ENCODE assay signal across 13 cellular contexts in the genomic region with DNA sequence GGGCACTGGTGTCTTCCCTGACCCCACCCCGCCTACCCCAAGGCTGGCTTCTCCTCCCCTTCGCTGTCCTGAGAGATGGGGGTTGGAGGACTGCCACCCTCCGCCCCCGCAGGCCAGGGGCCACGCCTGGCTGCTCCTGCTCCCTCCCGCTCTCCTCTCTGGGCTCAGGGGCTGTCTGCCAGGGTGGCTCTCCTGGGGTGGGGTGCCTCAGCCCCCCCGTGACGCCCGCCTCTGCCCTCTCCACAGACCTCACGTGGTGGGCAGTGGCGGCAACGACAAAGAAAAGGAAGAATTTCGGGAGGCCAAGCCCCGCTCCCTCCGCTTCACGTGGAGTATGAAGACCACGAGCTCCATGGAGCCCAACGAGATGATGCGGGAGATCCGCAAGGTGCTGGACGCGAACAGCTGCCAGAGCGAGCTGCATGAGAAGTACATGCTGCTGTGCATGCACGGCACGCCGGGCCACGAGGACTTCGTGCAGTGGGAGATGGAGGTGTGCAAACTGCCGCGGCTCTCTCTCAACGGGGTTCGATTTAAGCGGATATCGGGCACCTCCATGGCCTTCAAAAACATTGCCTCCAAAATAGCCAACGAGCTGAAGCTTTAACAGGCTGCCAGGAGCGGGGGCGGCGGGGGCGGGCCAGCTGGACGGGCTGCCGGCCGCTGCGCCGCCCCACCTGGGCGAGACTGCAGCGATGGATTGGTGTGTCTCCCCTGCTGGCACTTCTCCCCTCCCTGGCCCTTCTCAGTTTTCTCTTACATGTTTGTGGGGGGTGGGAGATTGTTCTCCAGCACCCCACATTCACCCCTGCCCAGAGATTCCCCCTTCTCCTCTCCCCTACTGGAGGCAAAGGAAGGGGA. TPM values are rescaled to one million over a fixed set of nuclear protein-coding genes. Genes with fewer than 3 reads are reported as not detected.
DNase-seq lines count a peak whose midpoint lies in the region; ATAC-seq and TF ChIP-seq lines count a peak whose summit lies in the region.
"Had no signal": no experiment of that assay in that cellular context is flagged by ENCODE, and none has a peak within 500 bp of the region (broad histone marks: within the 10 kb centered on the region; RNA-seq: fewer than 3 reads in every experiment).

No MANE protein-coding gene starts in this region.

- H3K4me3 ChIP-seq in trophoblast cell (ENCODE audit: low read depth, low read length) = no peak overlapping the region

- H3K4ac ChIP-seq in H9 (ENCODE audit: low read depth, low read length) (no peak overlapping the region), trophoblast cell (ENCODE audit: low read depth, low read length) (no peak overlapping the region)

- TF ChIP-seq CTCF in H9 (conservative IDR thresholded peaks at IDR 0.05) = no peak

- H3K79me1 ChIP-seq in H9 (ENCODE audit: insufficient read depth, low read depth, low read length, poor library complexity, severe bottlenecking) (no peaks in the 10 kb centered on the region), trophoblast cell (ENCODE audit: low read length) (no peaks in the 10 kb centered on the region)

- H3K36me3 ChIP-seq in trophoblast cell (ENCODE audit: control insufficient read depth in 1 of 2, insufficient read depth in 2 of 2, low read length in 2 of 2) = peaks cover 67 to 68% of the 10 kb centered on the region in 2 experiments

- H3K4me1 Mint-ChIP-seq in H9 = peaks cover 31 to 72% of the 10 kb centered on the region in 2 experiments
- H3K4me1 Mint-ChIP-seq in activated CD4-positive, alpha-beta T cell treated with anti-CD3 and anti-CD28 coated beads, Interleukin-2, amount 10 ng/mL, durations not matched to agents 7 days and 5 days = peaks cover 5% of the 10 kb centered on the region
- H3K4me1 Mint-ChIP-seq: activated CD4-positive, alpha-beta memory T cell treated with anti-CD3 and anti-CD28 coated beads, Interleukin-2, amount 10 ng/mL, durations not matched to agents 7 days and 5 days; activated T-helper 17 cell treated with anti-CD3 and anti-CD28 coated beads, Interleukin-2, amount 50 U/mL, for 72 hours had no signal

- H3K4me3 Mint-ChIP-seq in H9 = peak overlapping the region; percentile 19 to 29; a peak in 3 of 5 replicates
- no peak overlapping the region for H3K4me3 Mint-ChIP-seq in activated CD4-positive, alpha-beta T cell treated with anti-CD3 and anti-CD28 coated beads, Interleukin-2, amount 10 ng/mL, durations not matched to agents 7 days and 5 days
- H3K4me3 Mint-ChIP-seq: activated CD4-positive, alpha-beta memory T cell treated with anti-CD3 and anti-CD28 coated beads, Interleukin-2, amount 10 ng/mL, durations not matched to agents 7 days and 5 days; activated T-helper 17 cell treated with anti-CD3 and anti-CD28 coated beads, Interleukin-2, amount 50 U/mL, for 72 hours had no signal

- peaks cover 20 to 43% (median 40%) of the 10 kb centered on the region in 3 experiments; a peak in 6 of 7 replicates for H3K36me3 Mint-ChIP-seq in H9 (ENCODE audit: insufficient read depth in 1 of 3, low read depth in 3 of 3)
- peaks cover 24% of the 10 kb centered on the region for H3K36me3 Mint-ChIP-seq in activated CD4-positive, alpha-beta T cell treated with anti-CD3 and anti-CD28 coated beads, Interleukin-2, amount 10 ng/mL, durations not matched to agents 7 days and 5 days (ENCODE audit: low read depth)

- H2BK20ac ChIP-seq in H9 (ENCODE audit: low read depth, low read length, poor library complexity, severe bottlenecking) = no peak overlapping the region

- no peaks in the 10 kb centered on the region; the same call in 1 of the 2 replicates for H3K27me3 Mint-ChIP-seq in H9 (ENCODE audit: low read depth)
- no peaks in the 10 kb centered on the region for H3K27me3 Mint-ChIP-seq in activated CD4-positive, alpha-beta T cell treated with anti-CD3 and anti-CD28 coated beads, Interleukin-2, amount 10 ng/mL, durations not matched to agents 7 days and 5 days
- H3K27me3 Mint-ChIP-seq: activated CD4-positive, alpha-beta memory T cell treated with anti-CD3 and anti-CD28 coated beads, Interleukin-2, amount 10 ng/mL, durations not matched to agents 7 days and 5 days; activated T-helper 17 cell treated with anti-CD3 and anti-CD28 coated beads, Interleukin-2, amount 50 U/mL, for 72 hours had no signal

- no peaks in the 10 kb centered on the region for H3K79me2 ChIP-seq in H9 (ENCODE audit: insufficient read depth, low read length)
- H3K79me2 ChIP-seq in trophoblast cell (ENCODE audit: control insufficient read depth, insufficient read depth, low read length, poor library complexity) = no peaks in the 10 kb centered on the region

- H3K9me3 ChIP-seq in H9 (ENCODE audit: control insufficient read depth, low read depth, low read length) (no peaks in the 10 kb centered on the region), trophoblast cell (ENCODE audit: insufficient read depth, low read depth, low read length) (no peaks in the 10 kb centered on the region)

- H3K27ac ChIP-seq in H9 (ENCODE audit: insufficient read length, low read depth, low read length) = no peak overlapping the region
- H3K27ac ChIP-seq in angular gyrus (ENCODE audit: low read depth, low read length) = peak overlapping the region; percentile 77
- H3K27ac ChIP-seq in trophoblast cell (ENCODE audit: low read depth, low read length) = no peak overlapping the region

- CTCF ChIA-PET in activated CD4-positive, alpha-beta T cell treated with anti-CD3 and anti-CD28 coated beads, Interleukin-2, amount 10 ng/mL, durations not matched to agents 7 days and 5 days (lab: Charles Lee) = interaction anchor here (1.3 kb wide), 1 partner anchor 9 kb away, joined by 4 read pairs; no protein-coding TSS in a partner anchor

- no peak overlapping the region for H4K5ac ChIP-seq in H9 (ENCODE audit: insufficient read length, low read depth, low read length)

- no peak for DNase-seq in H9
- DNase-seq in left cardiac atrium = peak; percentile 59
- peak; percentile 74 for DNase-seq in sciatic nerve (ENCODE audit: low spot score)
- no peak for DNase-seq in activated CD4-positive, alpha-beta T cell treated with anti-CD3 and anti-CD28 coated beads, Interleukin-2, amount 10 ng/mL, durations not matched to agents 7 days and 5 days
- DNase-seq in trophoblast cell = no peak
- DNase-seq: activated CD4-positive, alpha-beta memory T cell treated with anti-CD3 and anti-CD28 coated beads, Interleukin-2, amount 10 ng/mL, durations not matched to agents 7 days and 5 days; DMS153; SIG-M5; stimulated activated CD4-positive, alpha-beta T cell treated with anti-CD3 and anti-CD28 coated beads, Interleukin-4, amount 100 ng/mL, for 4 hours had no signal

- intact Hi-C loops in left cardiac atrium (cut with DNase I) = no loop called here
- intact Hi-C loops in sciatic nerve (cut with DNase I) = no loop called here

- peak; percentile 56 to 64 for ATAC-seq in left cardiac atrium
- ATAC-seq in sciatic nerve = peak; percentile 82
- no peak for ATAC-seq in HG03432 (IDR thresholded peaks at IDR 0.05; ENCODE audit: unreplicated experiment)
- no peak for ATAC-seq in HG02763 (IDR thresholded peaks at IDR 0.05; ENCODE audit: unreplicated experiment)
- ATAC-seq: activated T-helper 17 cell treated with anti-CD3 and anti-CD28 coated beads, Interleukin-2, amount 50 U/mL, for 72 hours had no signal

- no peak overlapping the region for H3K56ac ChIP-seq in H9 (ENCODE audit: insufficient read length, low read depth, low read length)

- no peak overlapping the region for H2BK12ac ChIP-seq in H9 (ENCODE audit: insufficient read length, low read depth, low read length)
- no peak overlapping the region for H2BK12ac ChIP-seq in trophoblast cell (ENCODE audit: low read length)

- H2AFZ ChIP-seq in H9 (ENCODE audit: low read length) (no peak overlapping the region), trophoblast cell (ENCODE audit: insufficient read depth, low read length, poor library complexity) (no peak overlapping the region)

- H3K14ac ChIP-seq in H9 (ENCODE audit: insufficient read depth, low read length) (no peak overlapping the region; the same call in 1 of the 2 replicates), trophoblast cell (ENCODE audit: low read length) (no peak overlapping the region)

- H2AK5ac ChIP-seq in H9 (ENCODE audit: insufficient read length, low read length) (no peak overlapping the region), trophoblast cell (ENCODE audit: low read length) (no peak overlapping the region)

- H3K9me3 Mint-ChIP-seq in H9 = no peaks in the 10 kb centered on the region
- no peaks in the 10 kb centered on the region for H3K9me3 Mint-ChIP-seq in activated CD4-positive, alpha-beta T cell treated with anti-CD3 and anti-CD28 coated beads, Interleukin-2, amount 10 ng/mL, durations not matched to agents 7 days and 5 days
- H3K9me3 Mint-ChIP-seq: activated CD4-positive, alpha-beta memory T cell treated with anti-CD3 and anti-CD28 coated beads, Interleukin-2, amount 10 ng/mL, durations not matched to agents 7 days and 5 days; activated T-helper 17 cell treated with anti-CD3 and anti-CD28 coated beads, Interleukin-2, amount 50 U/mL, for 72 hours had no signal

- no peaks in the 10 kb centered on the region; the same call in 1 of the 2 replicates for H3K4me1 ChIP-seq in H9 (ENCODE audit: insufficient read depth, low read length)
- peaks cover 12 to 16% of the 10 kb centered on the region in 2 experiments for H3K4me1 ChIP-seq in trophoblast cell (ENCODE audit: control insufficient read depth in 1 of 2, insufficient read depth in 2 of 2, low read length in 2 of 2)

- H4K20me1 ChIP-seq in H9 (ENCODE audit: control insufficient read depth, insufficient read depth, insufficient read length) = no peaks in the 10 kb centered on the region

- no CpG with 5 or more reads among the region's 46 CpGs for WGBS in H9 (ENCODE audit: extremely low coverage, insufficient read length, low lambda C conversion rate)
- WGBS in trophoblast cell (ENCODE audit: extremely low coverage, insufficient coverage, insufficient read length) = no CpG with 5 or more reads among the region's 46 CpGs

- H3K23ac ChIP-seq in H9 (ENCODE audit: insufficient read length, low read depth, low read length) = no peak overlapping the region
- H3K23ac ChIP-seq in trophoblast cell (ENCODE audit: low read length) = no peak overlapping the region

- no peak overlapping the region for H4K8ac ChIP-seq in H9 (replicated peaks; ENCODE audit: insufficient read length, low read depth, low read length)
- H4K8ac ChIP-seq in trophoblast cell (ENCODE audit: low read depth, low read length) = no peak overlapping the region

- H2BK120ac ChIP-seq in H9 (ENCODE audit: low read depth, low read length, poor library complexity, severe bottlenecking) = no peak overlapping the region
- H2BK120ac ChIP-seq in trophoblast cell (ENCODE audit: insufficient read depth, low read length, poor library complexity) = no peak overlapping the region

- H2BK5ac ChIP-seq in H9 (ENCODE audit: insufficient read length, low read length) = no peak overlapping the region
- H2BK5ac ChIP-seq in trophoblast cell (ENCODE audit: low read depth, low read length, poor library complexity) = no peak overlapping the region

- POLR2A ChIA-PET in activated CD4-positive, alpha-beta T cell treated with anti-CD3 and anti-CD28 coated beads, Interleukin-2, amount 10 ng/mL, durations not matched to agents 7 days and 5 days (lab: Charles Lee) = no interaction called here

- no peaks in the 10 kb centered on the region for H3K23me2 ChIP-seq in H9 (ENCODE audit: insufficient read length, low read depth, low read length, poor library complexity, severe bottlenecking)

- H4K12ac ChIP-seq in trophoblast cell (ENCODE audit: low read depth, low read length) = no peak overlapping the region

- H3K9ac ChIP-seq in H9 (ENCODE audit: extremely low read depth, insufficient read length, low read length) (no peak overlapping the region), trophoblast cell (ENCODE audit: low read length) (no peak overlapping the region)

- H4K91ac ChIP-seq in H9 (ENCODE audit: insufficient read length, low read depth, low read length) (no peak overlapping the region), trophoblast cell (ENCODE audit: low read depth, low read length) (no peak overlapping the region)

- no peak overlapping the region for H2BK15ac ChIP-seq in H9 (ENCODE audit: low read depth, low read length)

- H3K27me3 ChIP-seq in H9 (ENCODE audit: insufficient read depth, low read length) (no peaks in the 10 kb centered on the region), trophoblast cell (ENCODE audit: insufficient read depth, low read length) (no peaks in the 10 kb centered on the region)

- no peak overlapping the region for H3T11ph ChIP-seq in H9 (ENCODE audit: low read length)

- H3K18ac ChIP-seq in H9 (ENCODE audit: insufficient read length, low read depth, low read length) = no peak overlapping the region
- H3K18ac ChIP-seq in trophoblast cell (ENCODE audit: low read length) = no peak overlapping the region

- peak overlapping the region; percentile 55 to 82 (median 77); a peak in 3 of 7 replicates for H3K27ac Mint-ChIP-seq in H9
- no peak overlapping the region for H3K27ac Mint-ChIP-seq in activated CD4-positive, alpha-beta T cell treated with anti-CD3 and anti-CD28 coated beads, Interleukin-2, amount 10 ng/mL, durations not matched to agents 7 days and 5 days
- H3K27ac Mint-ChIP-seq: activated CD4-positive, alpha-beta memory T cell treated with anti-CD3 and anti-CD28 coated beads, Interleukin-2, amount 10 ng/mL, durations not matched to agents 7 days and 5 days; activated T-helper 17 cell treated with anti-CD3 and anti-CD28 coated beads, Interleukin-2, amount 50 U/mL, for 72 hours had no signal

- H3K4me2 ChIP-seq in H9 (ENCODE audit: insufficient read depth, insufficient read length, low read length) = no peak overlapping the region
- H3K4me2 ChIP-seq in trophoblast cell (ENCODE audit: low read length) = no peak overlapping the region

RNA-seq across cellular contexts. Expression of a gene that starts 8.1 kb away (rescaled TPM):
- total RNA-seq in H9 (2021) (117 and 118 TPM in 2 replicates), left cardiac atrium (1 to 10 TPM; 2.3 to 8.3 TPM), sciatic nerve (0.40 TPM)
- under 1 TPM; 0.12 to 0.40 TPM for total RNA-seq in activated CD4-positive, alpha-beta T cell treated with anti-CD3 and anti-CD28 coated beads, Interleukin-2, amount 10 ng/mL, durations not matched to agents 7 days and 5 days
- polyA plus RNA-seq in trophoblast cell (2013) = 11.6 and 13.0 TPM in 2 replicates
- total RNA-seq: activated CD4-positive, alpha-beta memory T cell treated with anti-CD3 and anti-CD28 coated beads, Interleukin-2, amount 10 ng/mL, durations not matched to agents 7 days and 5 days had no signal

RNA-seq across cellular contexts. Expression of a gene that starts 29.9 kb away (rescaled TPM):
- total RNA-seq in H9 (2021) = 43.9 and 44.4 TPM in 2 replicates
- 10 to 100 TPM; 26.0 to 29.1 TPM for total RNA-seq in left cardiac atrium
- total RNA-seq in sciatic nerve = 14.5 TPM
- total RNA-seq in activated CD4-positive, alpha-beta T cell treated with anti-CD3 and anti-CD28 coated beads, Interleukin-2, amount 10 ng/mL, durations not matched to agents 7 days and 5 days = 10 to 100 TPM; 30.4 to 33.6 TPM
- polyA plus RNA-seq in trophoblast cell (2013) = 12.0 and 12.4 TPM in 2 replicates

Comparison
In these comparisons a context has a peak if more than half of its experiments do, and no peak if none do; other contexts are left out.
1. DNase-seq: peak in left cardiac atrium (single experiment) and sciatic nerve (single experiment); none in H9 (single experiment), activated CD4-positive, alpha-beta T cell treated with anti-CD3 and anti-CD28 coated beads, Interleukin-2, amount 10 ng/mL, durations not matched to agents 7 days and 5 days (single experiment) and trophoblast cell (0 of 2).
2. ATAC-seq: peak in left cardiac atrium (2 of 2) and sciatic nerve (single experiment); none in HG03432 (single experiment) and HG02763 (single experiment).
3. RNA of a gene that starts 8.1 kb away (total RNA-seq): 117 to 118 TPM in H9; 2.3 to 8.3 TPM in left cardiac atrium, 0.40 TPM in sciatic nerve (single experiment) and 0.12 to 0.40 TPM in activated CD4-positive, alpha-beta T cell treated with anti-CD3 and anti-CD28 coated beads, Interleukin-2, amount 10 ng/mL, durations not matched to agents 7 days and 5 days; every median in the first group is over 10 times any median in the second.